Comparison of ENCODE assay signal across 1 cellular context in genomic region chr5:178442361-178443256, GRCh38.
TF ChIP-seq lines count a peak whose summit lies in the region.

No MANE protein-coding gene starts in this region.

TF ChIP-seq in K562, 482 proteins besides CTCF, POLR2A, EP300 and RAD21 (continued from another document):
- TF ChIP-seq ID3 (CRISPR knock-in tag; IDR thresholded peaks at IDR 0.05), result no peak
- no peak for TF ChIP-seq ID3 (tag; IDR thresholded peaks at IDR 0.05)
